In genomic region chr19:50329146-50329925, GRCh38 we compare ENCODE assay signal across 9 cellular contexts. TPM values are rescaled to one million over a fixed set of nuclear protein-coding genes. Genes with fewer than 3 reads are reported as not detected.
A peak's percentile ranks its signal among the peaks of the same experiment; 100 is the strongest.
DNase-seq lines count a peak whose midpoint lies in the region; ATAC-seq and TF ChIP-seq lines count a peak whose summit lies in the region.
"Had no signal": no experiment of that assay in that cellular context is flagged by ENCODE, and none has a peak within 500 bp of the region (broad histone marks: within the 10 kb centered on the region; RNA-seq: fewer than 3 reads in every experiment).

Gene KCNC3, minus strand, starts transcription at chr19:50329377. Its CDS starts 295 bp downstream, at chr19:50329082.

- peaks cover 5 to 74% (median 48%) of the 10 kb centered on the region in 4 donors for H3K4me1 Mint-ChIP-seq in CD4-positive, CD25-positive, alpha-beta regulatory T cell
- H3K4me1 Mint-ChIP-seq in activated T-helper 1 cell treated with anti-CD3 and anti-CD28 coated beads, Interleukin-12 subunit alpha, Interleukin-12 subunit beta, Interleukin-2, Interleukin-4 antibody, amounts not matched to agents 30 ng/mL and 10 ng/mL and 1 ng/mL, durations not matched to agents 14 hours and 24 hours and 36 hours (ENCODE audit: low read depth): peaks cover 72% of the 10 kb centered on the region
- H3K4me1 Mint-ChIP-seq in naive B cell: peaks cover 71 to 78% (median 77%) of the 10 kb centered on the region in 3 donors

- peak within 1 kb of the TSS; percentile 67 to 95 (median 90) for H3K27ac Mint-ChIP-seq in CD4-positive, CD25-positive, alpha-beta regulatory T cell
- H3K27ac Mint-ChIP-seq in activated T-helper 1 cell treated with anti-CD3 and anti-CD28 coated beads, Interleukin-12 subunit alpha, Interleukin-12 subunit beta, Interleukin-2, Interleukin-4 antibody, amounts not matched to agents 30 ng/mL and 10 ng/mL and 1 ng/mL, durations not matched to agents 14 hours and 24 hours and 36 hours: peak within 1 kb of the TSS; percentile 89
- H3K27ac Mint-ChIP-seq in naive B cell: peak within 1 kb of the TSS; percentile 85 to 98 (median 96)

- H3K79me2 ChIP-seq in OCI-LY3 (ENCODE audit: low read length): peaks cover 10% of the 10 kb centered on the region; the same call in 1 of the 2 replicates

- H4K20me1 ChIP-seq in OCI-LY3 (ENCODE audit: insufficient read depth, low read length): peaks cover 10% of the 10 kb centered on the region; the same call in 1 of the 2 replicates

- H3K27me3 Mint-ChIP-seq in CD4-positive, CD25-positive, alpha-beta regulatory T cell: peaks cover 38% of the 10 kb centered on the region
- peaks cover 16% of the 10 kb centered on the region for H3K27me3 Mint-ChIP-seq in activated T-helper 1 cell treated with anti-CD3 and anti-CD28 coated beads, Interleukin-12 subunit alpha, Interleukin-12 subunit beta, Interleukin-2, Interleukin-4 antibody, amounts not matched to agents 30 ng/mL and 10 ng/mL and 1 ng/mL, durations not matched to agents 14 hours and 24 hours and 36 hours (ENCODE audit: insufficient read depth)
- peaks cover 5 to 20% (median 13%) of the 10 kb centered on the region in 3 donors for H3K27me3 Mint-ChIP-seq in naive B cell

- peak within 1 kb of the TSS; percentile 99 for H3K4me2 ChIP-seq in OCI-LY3 (ENCODE audit: low read length)

- H3K4me3 ChIP-seq in CD4-positive, CD25-positive, alpha-beta regulatory T cell (ENCODE audit: low read depth, low read length): peak within 1 kb of the TSS; percentile 44
- H3K4me3 ChIP-seq in OCI-LY3 (ENCODE audit: low read length): peak within 1 kb of the TSS; percentile 69

- H3K27me3 ChIP-seq in CD4-positive, CD25-positive, alpha-beta regulatory T cell (ENCODE audit: control insufficient read depth, insufficient read depth, low read length): peaks cover 4% of the 10 kb centered on the region
- H3K27me3 ChIP-seq in OCI-LY3 (ENCODE audit: low read depth, low read length): no peaks in the 10 kb centered on the region

- ATAC-seq in CD4-positive, CD25-positive, alpha-beta regulatory T cell (ENCODE audit: low read depth in 2 of 2): peak; percentile 69
- peak; percentile 41 for ATAC-seq in GM19452 (IDR thresholded peaks at IDR 0.05; ENCODE audit: unreplicated experiment)
- ATAC-seq in naive B cell (ENCODE audit: low read depth in 2 of 2): peak; percentile 62 to 66

- H3K9me3 ChIP-seq in CD4-positive, CD25-positive, alpha-beta regulatory T cell (ENCODE audit: control insufficient read depth in 2 of 2, low read length in 2 of 2): peaks cover 0 to 16% of the 10 kb centered on the region in 2 experiments
- 0 out of 2 replicates have a peak, but pooled peaks cover 6% of the 10 kb centered on the region for H3K9me3 ChIP-seq in OCI-LY3 (ENCODE audit: insufficient read depth, low read length)

- DNase-seq in CD4-positive, CD25-positive, alpha-beta regulatory T cell: peak; percentile 93 to 99 (median 94)
- DNase-seq in HT-29 (ENCODE audit: low spot score) (peak; percentile 100), fibroblast of gingiva (ENCODE audit: low read depth) (peak; percentile 83), naive B cell (peak; percentile 95)
- DNase-seq in activated T-helper 1 cell treated with anti-CD3 and anti-CD28 coated beads, Interleukin-12 subunit alpha, Interleukin-12 subunit beta, Interleukin-2, Interleukin-4 antibody, amounts not matched to agents 30 ng/mL and 10 ng/mL and 1 ng/mL, durations not matched to agents 14 hours and 24 hours and 36 hours (ENCODE audit: low spot score): peak; percentile 96
- DNase-seq in stimulated activated CD8-positive, alpha-beta memory T cell treated with anti-CD3 and anti-CD28 coated beads, Interleukin-7, amount 100 ng/mL, for 48 hours (ENCODE audit: extremely low read depth in 1 of 2, low read depth in 1 of 2): peak; percentile 80 to 100

- H3K4me1 ChIP-seq in CD4-positive, CD25-positive, alpha-beta regulatory T cell (ENCODE audit: control insufficient read depth, insufficient read depth, low read length, poor library complexity, severe bottlenecking): peaks cover 74% of the 10 kb centered on the region
- peaks cover 56% of the 10 kb centered on the region for H3K4me1 ChIP-seq in OCI-LY3 (ENCODE audit: low read length)

- H3K36me3 Mint-ChIP-seq in CD4-positive, CD25-positive, alpha-beta regulatory T cell: peaks cover 6% of the 10 kb centered on the region
- H3K36me3 Mint-ChIP-seq in activated T-helper 1 cell treated with anti-CD3 and anti-CD28 coated beads, Interleukin-12 subunit alpha, Interleukin-12 subunit beta, Interleukin-2, Interleukin-4 antibody, amounts not matched to agents 30 ng/mL and 10 ng/mL and 1 ng/mL, durations not matched to agents 14 hours and 24 hours and 36 hours (ENCODE audit: low read depth): peaks cover 5% of the 10 kb centered on the region
- H3K36me3 Mint-ChIP-seq in naive B cell: peaks cover 0 to 10% of the 10 kb centered on the region in 2 donors

- no peak for TF ChIP-seq CTCF in OCI-LY3 (IDR thresholded peaks at IDR 0.05; ENCODE audit: low read depth, low read length)

- H3K36me3 ChIP-seq in CD4-positive, CD25-positive, alpha-beta regulatory T cell (ENCODE audit: control insufficient read depth, insufficient read depth, low read length): no peaks in the 10 kb centered on the region
- H3K36me3 ChIP-seq in OCI-LY3 (replicated peaks; ENCODE audit: low read depth, low read length): peaks cover 24% of the 10 kb centered on the region

- peaks cover 0 to 14% (median 2%) of the 10 kb centered on the region in 7 donors for H3K9me3 Mint-ChIP-seq in CD4-positive, CD25-positive, alpha-beta regulatory T cell
- H3K9me3 Mint-ChIP-seq in activated T-helper 1 cell treated with anti-CD3 and anti-CD28 coated beads, Interleukin-12 subunit alpha, Interleukin-12 subunit beta, Interleukin-2, Interleukin-4 antibody, amounts not matched to agents 30 ng/mL and 10 ng/mL and 1 ng/mL, durations not matched to agents 14 hours and 24 hours and 36 hours: no peaks in the 10 kb centered on the region
- peaks cover 0 to 21% (median 7%) of the 10 kb centered on the region in 7 donors for H3K9me3 Mint-ChIP-seq in naive B cell

- peak within 1 kb of the TSS; percentile 43 for H3K27ac ChIP-seq in CD4-positive, CD25-positive, alpha-beta regulatory T cell (ENCODE audit: insufficient read depth, low read length, poor library complexity, severe bottlenecking)
- peak within 1 kb of the TSS; percentile 97 for H3K27ac ChIP-seq in OCI-LY3 (ENCODE audit: low read length)
- H3K27ac ChIP-seq: VCaP had no signal

- peak within 1 kb of the TSS; percentile 88 to 95 (median 90) for H3K4me3 Mint-ChIP-seq in CD4-positive, CD25-positive, alpha-beta regulatory T cell
- H3K4me3 Mint-ChIP-seq in activated T-helper 1 cell treated with anti-CD3 and anti-CD28 coated beads, Interleukin-12 subunit alpha, Interleukin-12 subunit beta, Interleukin-2, Interleukin-4 antibody, amounts not matched to agents 30 ng/mL and 10 ng/mL and 1 ng/mL, durations not matched to agents 14 hours and 24 hours and 36 hours: peak within 1 kb of the TSS; percentile 84
- H3K4me3 Mint-ChIP-seq in naive B cell: peak within 1 kb of the TSS; percentile 86 to 96 (median 92)

- peak within 1 kb of the TSS; percentile 39; the same call in 1 of the 2 replicates for H3K9ac ChIP-seq in OCI-LY3 (ENCODE audit: low read length)

- H2AFZ ChIP-seq in OCI-LY3 (ENCODE audit: low read depth, low read length): no peak within 1 kb of the TSS

- intact Hi-C loops in activated T-helper 1 cell treated with anti-CD3 and anti-CD28 coated beads, Interleukin-12 subunit alpha, Interleukin-12 subunit beta, Interleukin-2, Interleukin-4 antibody, amounts not matched to agents 30 ng/mL and 10 ng/mL and 1 ng/mL, durations not matched to agents 14 hours and 24 hours and 36 hours (cut with micrococcal nuclease): loop anchor here (1.0 to 5.0 kb wide), 10 partner anchors 47 to 1037 kb away; partner anchors contain the start of genes ETFB, JOSD2, NR1H2 and POLD1

RNA-seq across cellular contexts. Expression of gene KCNC3, which starts in this region (rescaled TPM):
- 1.4 TPM for total RNA-seq in CD4-positive, CD25-positive, alpha-beta regulatory T cell
- not detected for polyA plus RNA-seq in CD4-positive, CD25-positive, alpha-beta regulatory T cell
- 3.5 and 7.1 TPM in 2 replicates for total RNA-seq in HT-29 (2014; rRNA removed; shearing (Covaris generic))
- 23.7 and 24.0 TPM in 2 replicates for total RNA-seq in activated T-helper 1 cell treated with anti-CD3 and anti-CD28 coated beads, Interleukin-12 subunit alpha, Interleukin-12 subunit beta, Interleukin-2, Interleukin-4 antibody, amounts not matched to agents 30 ng/mL and 10 ng/mL and 1 ng/mL, durations not matched to agents 14 hours and 24 hours and 36 hours
- polyA plus RNA-seq in naive B cell (ENCODE audit: low read depth in 6 of 6): under 1 TPM in 2 of 6 donors, not detected in 4; 0.08 to 0.12 TPM

Comparison
In these comparisons a context has a peak if more than half of its experiments do, and no peak if none do; other contexts are left out.
1. Peak in every context shown above with its lines: DNase-seq, ATAC-seq, H3K4me3 ChIP-seq and H3K27ac ChIP-seq.
2. Peak in DNase-seq and ATAC-seq in naive B cell; RNA of the gene not detected or under 1 TPM.